Comparison of ENCODE assay signal across 13 cellular contexts in the genomic region with DNA sequence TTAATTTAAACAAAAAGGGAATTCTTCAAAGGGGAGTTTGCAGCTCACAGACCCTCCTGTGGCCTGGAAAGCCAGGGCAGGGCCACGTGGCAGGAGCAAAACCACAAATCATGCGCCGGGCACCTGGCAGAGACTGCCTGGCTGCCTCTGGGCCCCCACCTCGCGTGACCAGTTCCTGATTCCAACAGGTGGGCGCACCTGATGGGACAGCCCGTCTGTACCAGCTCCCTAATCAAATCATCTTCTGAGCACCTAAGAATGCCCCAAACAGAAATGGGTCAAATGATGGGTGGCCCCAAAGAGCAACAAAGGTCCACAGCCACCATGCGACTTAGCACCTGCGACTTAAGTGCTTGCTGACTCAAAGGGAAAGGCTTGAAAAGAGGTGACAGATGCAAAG.
A peak's percentile ranks its signal among the peaks of the same experiment; 100 is the strongest.
DNase-seq lines count a peak whose midpoint lies in the region; ATAC-seq and TF ChIP-seq lines count a peak whose summit lies in the region.
"Had no signal": no experiment of that assay in that cellular context is flagged by ENCODE, and none has a peak within 500 bp of the region (broad histone marks: within the 10 kb centered on the region; RNA-seq: fewer than 3 reads in every experiment).

No MANE protein-coding gene starts in this region.

- peak overlapping the region; percentile 2; the same call in 1 of the 2 replicates for H3K4me2 ChIP-seq in OCI-LY1 (ENCODE audit: low read length)
- H3K4me2 ChIP-seq: BLaER1 treated with 17β-estradiol and CSF1 and Interleukin-3, amounts not matched to agents 10 nM and 100 nM; GM23338 had no signal

- H3K27me3 ChIP-seq in OCI-LY1 (ENCODE audit: insufficient read depth, low read length) (no peaks in the 10 kb centered on the region), layer of hippocampus (ENCODE audit: control insufficient read depth, insufficient read depth, low read length) (no peaks in the 10 kb centered on the region)
- H3K27me3 ChIP-seq: BLaER1 treated with 17β-estradiol and CSF1 and Interleukin-3, amounts not matched to agents 10 nM and 100 nM had no signal

- no peaks in the 10 kb centered on the region for H4K20me1 ChIP-seq in OCI-LY1 (ENCODE audit: insufficient read depth, low read length)

- H3F3A ChIP-seq in OCI-LY1 (ENCODE audit: insufficient read depth, low read length), result no peaks in the 10 kb centered on the region

- DNase-seq in activated naive CD4-positive, alpha-beta T cell (lab: John Stamatoyannopoulos, UW), result no peak
- DNase-seq in SIG-M5 (lab: John Stamatoyannopoulos, UW), result no peak
- DNase-seq: Calu3, GF-D8, H7 had no signal

- no peak for ATAC-seq in HG02610 (IDR thresholded peaks at IDR 0.05; ENCODE audit: unreplicated experiment)
- ATAC-seq: CD8-positive, alpha-beta T cell; GM23338; HCT116 had no signal

- no peak overlapping the region for H2AFZ ChIP-seq in OCI-LY1 (ENCODE audit: low read length)
- H2AFZ ChIP-seq: GM23338 had no signal

- TF ChIP-seq CTCF in OCI-LY1 (IDR thresholded peaks at IDR 0.05; ENCODE audit: low read length), result no peak

- H3K27ac ChIP-seq in OCI-LY1 (ENCODE audit: low read depth, low read length, poor library complexity, severe bottlenecking), result peak overlapping the region; percentile 47
- H3K27ac ChIP-seq in angular gyrus (ENCODE audit: low read depth, low read length), result peak overlapping the region; percentile 53
- H3K27ac ChIP-seq in layer of hippocampus (ENCODE audit: low read depth, low read length), result peak overlapping the region; percentile 31
- H3K27ac ChIP-seq: BLaER1 treated with 17β-estradiol and CSF1 and Interleukin-3, amounts not matched to agents 10 nM and 100 nM had no signal

- no peaks in the 10 kb centered on the region for H3K9me3 ChIP-seq in OCI-LY1 (ENCODE audit: low read length)
- H3K9me3 ChIP-seq: BLaER1 treated with 17β-estradiol and CSF1 and Interleukin-3, amounts not matched to agents 10 nM and 100 nM had no signal

- H3K4me3 ChIP-seq in OCI-LY1 (ENCODE audit: low read depth, low read length, poor library complexity, severe bottlenecking), result no peak overlapping the region
- H3K4me3 ChIP-seq: BLaER1 treated with 17β-estradiol and CSF1 and Interleukin-3, amounts not matched to agents 10 nM and 100 nM; GM23338 had no signal

- H3K9ac ChIP-seq in OCI-LY1 (ENCODE audit: low read length), result no peak overlapping the region; the same call in 1 of the 2 replicates
- H3K9ac ChIP-seq: BLaER1 treated with 17β-estradiol and CSF1 and Interleukin-3, amounts not matched to agents 10 nM and 100 nM had no signal

- H3K4me1 ChIP-seq in OCI-LY1 (ENCODE audit: insufficient read depth, low read length, severe bottlenecking), result peaks cover 17% of the 10 kb centered on the region
- H3K4me1 ChIP-seq: BLaER1 treated with 17β-estradiol and CSF1 and Interleukin-3, amounts not matched to agents 10 nM and 100 nM had no signal

- H3K9me2 ChIP-seq in OCI-LY1 (ENCODE audit: low read depth, low read length), result no peaks in the 10 kb centered on the region

- H3K79me2 ChIP-seq in OCI-LY1 (ENCODE audit: insufficient read depth, low read length), result no peaks in the 10 kb centered on the region

- H3K36me3 ChIP-seq in OCI-LY1 (ENCODE audit: insufficient read depth, low read length), result peaks cover 95% of the 10 kb centered on the region
